Comparison of ENCODE assay signal across 6 cellular contexts in the genomic region with DNA sequence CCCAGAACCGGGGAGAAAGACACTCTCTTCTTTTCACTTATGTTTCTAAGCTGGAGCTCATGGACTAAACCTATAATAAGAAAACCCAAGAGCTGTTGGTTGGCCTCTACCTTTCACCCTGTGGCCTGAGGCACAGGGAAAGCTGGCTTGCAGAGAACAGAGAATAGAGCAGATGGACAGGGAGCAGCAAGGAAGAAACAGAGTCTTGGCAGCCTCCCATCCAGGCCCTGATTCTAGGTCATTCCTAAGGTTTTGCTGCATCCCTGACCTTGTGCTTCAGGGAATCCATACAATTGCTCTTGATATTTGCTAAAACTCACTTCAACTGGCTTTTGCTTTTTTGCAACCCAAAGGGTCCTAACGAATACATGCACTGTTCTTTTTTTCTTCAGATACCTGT.
"Had no signal": no experiment of that assay in that cellular context is flagged by ENCODE, and none has a peak within 500 bp of the region (broad histone marks: within the 10 kb centered on the region; RNA-seq: fewer than 3 reads in every experiment).

No MANE protein-coding gene starts in this region.

- ATAC-seq: GM23338, HepG2 had no signal

- H3K4me2 ChIP-seq: GM23338 had no signal

- H2AFZ ChIP-seq: GM23338 had no signal

- H3K27ac ChIP-seq: HL-60 had no signal

- DNase-seq: H9, HCEC 1CT, KBM-7 had no signal

- H3K4me3 ChIP-seq: GM23338 had no signal
